ENCODE assay signal across 17 cellular contexts in genomic region chr13:77583551-77583950, GRCh38.
DNase-seq lines count a peak whose midpoint lies in the region; ATAC-seq and FAIRE-seq lines count a peak whose summit lies in the region.
"Had no signal": no experiment of that assay in that cellular context is flagged by ENCODE, and none has a peak within 500 bp of the region (broad histone marks: within the 10 kb centered on the region; RNA-seq: fewer than 3 reads in every experiment).

No MANE protein-coding gene starts in this region.

- no peaks in the 10 kb centered on the region for H3K36me3 Mint-ChIP-seq in activated T-cell treated with anti-CD3 and anti-CD28 coated beads, Interleukin-2, amount 50 U/mL, for 24 hours (ENCODE audit: low read depth)
- H3K36me3 Mint-ChIP-seq: activated naive CD4-positive, alpha-beta T cell treated with anti-CD3 and anti-CD28 coated beads, Interleukin-2, amount 50 U/mL, for 24 hours; T-cell had no signal

- H3K9me3 Mint-ChIP-seq in activated T-cell treated with anti-CD3 and anti-CD28 coated beads, Interleukin-2, amount 50 U/mL, for 24 hours: no peaks in the 10 kb centered on the region
- H3K9me3 Mint-ChIP-seq: activated naive CD4-positive, alpha-beta T cell treated with anti-CD3 and anti-CD28 coated beads, Interleukin-2, amount 50 U/mL, for 24 hours; nephron; T-cell had no signal

- H3K27ac ChIP-seq in caudate nucleus (ENCODE audit: low read depth, low read length): peak overlapping the region; percentile 91

- no peak overlapping the region for H3K4me3 Mint-ChIP-seq in activated T-cell treated with anti-CD3 and anti-CD28 coated beads, Interleukin-2, amount 50 U/mL, for 24 hours
- H3K4me3 Mint-ChIP-seq: activated naive CD4-positive, alpha-beta T cell treated with anti-CD3 and anti-CD28 coated beads, Interleukin-2, amount 50 U/mL, for 24 hours; nephron; T-cell had no signal

- no peaks in the 10 kb centered on the region for H3K4me1 Mint-ChIP-seq in activated T-cell treated with anti-CD3 and anti-CD28 coated beads, Interleukin-2, amount 50 U/mL, for 24 hours (ENCODE audit: low read depth)
- H3K4me1 Mint-ChIP-seq: activated naive CD4-positive, alpha-beta T cell treated with anti-CD3 and anti-CD28 coated beads, Interleukin-2, amount 50 U/mL, for 24 hours; T-cell had no signal

- peak; percentile 76 for FAIRE-seq in GM19239 (lab: Jason Lieb, UNC)
- FAIRE-seq: G401.6 had no signal

- no peak for DNase-seq in GM19239 (ENCODE audit: insufficient read length, low spot score)
- no peak for DNase-seq in caudate nucleus (lab: John Stamatoyannopoulos, UW)
- no peak for DNase-seq in UCSD-AML1 (lab: John Stamatoyannopoulos, UW; ENCODE audit: unreplicated experiment)
- DNase-seq in activated T-cell treated with anti-CD3 and anti-CD28 coated beads, Interleukin-2, amount 50 U/mL, for 24 hours: no peak
- DNase-seq in NCI-H187 treated with DMSO at 0.1 percent for 48 hours (lab: John Stamatoyannopoulos, UW): no peak
- DNase-seq in SHP77 (lab: John Stamatoyannopoulos, UW): no peak
- DNase-seq: activated T-cell treated with anti-CD3 and anti-CD28 coated beads for 4 hours, cortex of kidney, KBM-7, left colon, NCI-H510A, Right ventricle myocardium superior, T-cell had no signal

- no peak overlapping the region for H3K27ac Mint-ChIP-seq in activated T-cell treated with anti-CD3 and anti-CD28 coated beads, Interleukin-2, amount 50 U/mL, for 24 hours
- H3K27ac Mint-ChIP-seq: activated naive CD4-positive, alpha-beta T cell treated with anti-CD3 and anti-CD28 coated beads, Interleukin-2, amount 50 U/mL, for 24 hours; nephron; T-cell had no signal

- peak; percentile 50 for ATAC-seq in HG03139 (IDR thresholded peaks at IDR 0.05; ENCODE audit: unreplicated experiment)
- ATAC-seq: left colon, T-cell had no signal

- H3K27me3 Mint-ChIP-seq in activated T-cell treated with anti-CD3 and anti-CD28 coated beads, Interleukin-2, amount 50 U/mL, for 24 hours: peaks cover 20% of the 10 kb centered on the region
